Comparison of ENCODE assay signal across 26 cellular contexts in the genomic region with DNA sequence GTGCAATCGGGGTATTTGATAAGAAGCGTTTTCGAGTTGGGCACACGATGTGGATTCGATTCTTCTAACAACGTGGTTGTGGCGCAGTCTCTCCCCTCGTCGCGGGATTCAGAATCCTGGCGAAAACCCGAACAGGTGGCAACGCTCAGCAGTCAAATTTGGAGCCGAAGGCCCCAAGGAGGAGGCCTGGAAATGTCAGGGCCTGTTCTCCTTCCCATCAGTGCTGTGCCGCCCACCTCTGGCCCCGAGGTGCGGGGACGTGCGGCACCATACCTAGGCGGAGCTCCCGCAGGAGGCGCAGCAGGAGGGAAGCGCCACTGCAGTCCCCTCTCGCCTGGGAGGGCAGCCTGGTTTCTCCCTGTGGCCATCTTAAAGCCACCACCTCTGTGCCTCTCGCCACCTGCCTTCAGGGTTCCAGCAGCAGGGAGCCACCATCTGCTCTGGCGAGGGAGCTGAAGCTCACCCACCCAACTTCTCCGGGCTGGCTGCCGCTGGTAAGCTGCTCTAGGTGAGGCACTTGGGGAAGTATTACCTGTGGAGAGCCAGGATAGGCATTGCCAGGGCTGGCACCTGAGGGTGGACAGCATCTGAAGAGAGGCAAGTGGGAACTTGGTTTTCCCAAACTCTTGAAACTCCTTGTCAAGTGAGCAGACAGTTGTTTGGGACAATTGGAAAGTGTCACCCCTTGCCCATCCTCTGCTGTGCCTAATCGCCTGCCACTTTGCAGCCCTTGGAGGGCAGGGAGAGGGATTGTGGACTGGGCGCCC. TPM values are rescaled to one million over a fixed set of nuclear protein-coding genes. Genes with fewer than 3 reads are reported as not detected.
DNase-seq lines count a peak whose midpoint lies in the region; FAIRE-seq and TF ChIP-seq lines count a peak whose summit lies in the region.
"Had no signal": no experiment of that assay in that cellular context is flagged by ENCODE, and none has a peak within 500 bp of the region (broad histone marks: within the 10 kb centered on the region; RNA-seq: fewer than 3 reads in every experiment).

No MANE protein-coding gene starts in this region.

- no peaks in the 10 kb centered on the region; a peak in 1 of 4 replicates for H3K9me3 ChIP-seq in H1 (ENCODE audit: insufficient read depth in 2 of 2, low read depth in 1 of 2, low read length in 1 of 2)
- H3K9me3 ChIP-seq: gastrocnemius medialis had no signal

- no peak overlapping the region for H4K91ac ChIP-seq in H1 (replicated peaks; ENCODE audit: insufficient read length, low read length)

- H3K79me1 ChIP-seq in H1 (ENCODE audit: low read depth, low read length) (no peaks in the 10 kb centered on the region; the same call in 1 of the 2 replicates), mesendoderm (ENCODE audit: low read length) (peaks cover 15% of the 10 kb centered on the region)

- peaks cover 0 to 3% (median 3%) of the 10 kb centered on the region in 3 donors for H3K9me3 Mint-ChIP-seq in IgD-negative memory B cell
- H3K9me3 Mint-ChIP-seq: activated CD4-positive, alpha-beta memory T cell treated with anti-CD3 and anti-CD28 coated beads, Interleukin-2, amount 10 ng/mL, durations not matched to agents 7 days and 5 days; activated naive CD8-positive, alpha-beta T cell treated with anti-CD3 and anti-CD28 coated beads, Interleukin-2, amount 50 U/mL, for 24 hours; dendritic cell treated with granulocyte-macrophage colony-stimulating factor and Interleukin-4, amounts not matched to agents 40 ng/mL and 50 ng/mL, for 4 days; type B pancreatic cell had no signal

- H4K5ac ChIP-seq in H1 (ENCODE audit: insufficient read length, low read depth, low read length): no peak overlapping the region
- H4K5ac ChIP-seq in mesendoderm (ENCODE audit: low read length): no peak overlapping the region

- H3K14ac ChIP-seq in H1 (ENCODE audit: insufficient read length): no peak overlapping the region

- H2BK15ac ChIP-seq in H1 (ENCODE audit: low read length) (peak overlapping the region; percentile 63; the same call in 1 of the 2 replicates), mesendoderm (replicated peaks; ENCODE audit: low read depth) (no peak overlapping the region)

- H3K18ac ChIP-seq in H1 (ENCODE audit: extremely low read depth, low read length) (peak overlapping the region; percentile 13; the same call in 1 of the 2 replicates), mesendoderm (ENCODE audit: low read length) (no peak overlapping the region)

- WGBS in H1 (ENCODE audit: extremely low coverage in 1 of 2, insufficient coverage in 1 of 2, insufficient read length in 1 of 2, insufficient replicate concordance in 2 of 2, low coverage in 1 of 2, low lambda C conversion rate in 2 of 2, missing lambda C conversion rate in 1 of 2), 2 experiments: 6% methylated on average over 29 of the region's 30 CpGs; no CpG with 5 or more reads in 1 of the 2 experiments
- no CpG with 5 or more reads among the region's 30 CpGs for WGBS in mesendoderm (ENCODE audit: extremely low coverage, insufficient coverage, low lambda C conversion rate)

- TF ChIP-seq CTCF in GM12864 (IDR thresholded peaks at IDR 0.05; ENCODE audit: low read depth, low read length, missing control alignments) (peak; percentile 13), H1 (IDR thresholded peaks at IDR 0.05; ENCODE audit: control extremely low read depth in 1 of 3, insufficient read depth in 1 of 3, low read depth in 1 of 3, low read length in 3 of 3) (no peak)

- H3K23ac ChIP-seq in H1 (ENCODE audit: insufficient read length) (no peak overlapping the region), mesendoderm (ENCODE audit: low read length) (no peak overlapping the region)

- H3K56ac ChIP-seq in H1 (replicated peaks; ENCODE audit: insufficient read length, low read depth, low read length): no peak overlapping the region
- peak overlapping the region; percentile 45 for H3K56ac ChIP-seq in mesendoderm (ENCODE audit: low read length)

- H3K4ac ChIP-seq in H1 (replicated peaks; ENCODE audit: insufficient read length, low read depth, low read length) (peak overlapping the region; percentile 17), mesendoderm (ENCODE audit: low read depth, low read length) (no peak overlapping the region)

- H3K27ac Mint-ChIP-seq in IgD-negative memory B cell: peak overlapping the region; percentile 71 to 79 (median 75)
- H3K27ac Mint-ChIP-seq: activated CD4-positive, alpha-beta memory T cell treated with anti-CD3 and anti-CD28 coated beads, Interleukin-2, amount 10 ng/mL, durations not matched to agents 7 days and 5 days; activated naive CD8-positive, alpha-beta T cell treated with anti-CD3 and anti-CD28 coated beads, Interleukin-2, amount 50 U/mL, for 24 hours; dendritic cell treated with granulocyte-macrophage colony-stimulating factor and Interleukin-4, amounts not matched to agents 40 ng/mL and 50 ng/mL, for 4 days; naive thymus-derived CD8-positive, alpha-beta T cell had no signal

- H4K20me1 ChIP-seq in H1 (replicated peaks in 1 of 2; ENCODE audit: control insufficient read depth in 1 of 2, insufficient read depth in 2 of 2, low read length in 2 of 2): peaks cover 11 to 17% of the 10 kb centered on the region in 2 experiments

- no peak overlapping the region for H2AFZ ChIP-seq in H1 (ENCODE audit: low read length)

- no peak overlapping the region for H3K27ac ChIP-seq in H1 (ENCODE audit: low read depth, low read length)
- no peak overlapping the region for H3K27ac ChIP-seq in mesendoderm (ENCODE audit: low read depth, low read length)
- H3K27ac ChIP-seq: BLaER1 treated with 17β-estradiol and CSF1 and Interleukin-3, amounts not matched to agents 10 nM and 100 nM; gastrocnemius medialis had no signal

- peaks cover 0 to 13% (median 3%) of the 10 kb centered on the region in 4 experiments; a peak in 3 of 8 replicates for H3K36me3 ChIP-seq in H1 (ENCODE audit: control insufficient read depth in 2 of 4, insufficient read depth in 4 of 4, low read length in 3 of 4)
- H3K36me3 ChIP-seq in mesendoderm (ENCODE audit: control insufficient read depth, insufficient read depth, low read length): peaks cover 9% of the 10 kb centered on the region
- H3K36me3 ChIP-seq: gastrocnemius medialis had no signal

- no peak for TF ChIP-seq EP300 in H1 (IDR thresholded peaks at IDR 0.05; ENCODE audit: borderline replicate concordance in 1 of 2, low read depth in 2 of 2, low read length in 2 of 2)

- peaks cover 45% of the 10 kb centered on the region for H3K27me3 Mint-ChIP-seq in IgD-negative memory B cell

- peak overlapping the region in 1 of 4 donors; percentile 84 for H3K4me3 Mint-ChIP-seq in IgD-negative memory B cell
- H3K4me3 Mint-ChIP-seq: activated CD4-positive, alpha-beta memory T cell treated with anti-CD3 and anti-CD28 coated beads, Interleukin-2, amount 10 ng/mL, durations not matched to agents 7 days and 5 days; activated naive CD8-positive, alpha-beta T cell treated with anti-CD3 and anti-CD28 coated beads, Interleukin-2, amount 50 U/mL, for 24 hours; dendritic cell treated with granulocyte-macrophage colony-stimulating factor and Interleukin-4, amounts not matched to agents 40 ng/mL and 50 ng/mL, for 4 days; T-cell; type B pancreatic cell had no signal

- 0 out of 2 replicates have a peak overlapping the region, but pooled peaks have one; percentile 73 for H2BK20ac ChIP-seq in H1 (ENCODE audit: low read length)

- H3K79me2 ChIP-seq in H1 (ENCODE audit: control insufficient read depth in 1 of 2, insufficient read depth in 2 of 2, low read length in 2 of 2): peaks cover 0 to 20% of the 10 kb centered on the region in 2 experiments; a peak in 2 of 4 replicates
- peaks cover 22% of the 10 kb centered on the region for H3K79me2 ChIP-seq in mesendoderm (ENCODE audit: control insufficient read depth, insufficient read depth, low read length)

- peaks cover 10 to 30% (median 29%) of the 10 kb centered on the region in 3 donors for H3K4me1 Mint-ChIP-seq in IgD-negative memory B cell

- FAIRE-seq in H1 (lab: Jason Lieb, UNC): no peak
- FAIRE-seq: keratinocyte, TTC549 had no signal

- no peaks in the 10 kb centered on the region for H3K36me3 Mint-ChIP-seq in IgD-negative memory B cell

- H3K27me3 ChIP-seq in H1 (replicated peaks in 1 of 4; ENCODE audit: control insufficient read depth in 3 of 4, extremely low read depth in 1 of 4, insufficient read depth in 3 of 4, low read length in 3 of 4): peaks cover 64 to 76% (median 70%) of the 10 kb centered on the region in 4 experiments
- peaks cover 13% of the 10 kb centered on the region for H3K27me3 ChIP-seq in mesendoderm (ENCODE audit: insufficient read depth, low read length, poor library complexity)

- H2AK5ac ChIP-seq in H1 (ENCODE audit: low read depth, low read length) (peak overlapping the region; percentile 87; the same call in 1 of the 2 replicates), mesendoderm (ENCODE audit: low read length) (peak overlapping the region; percentile 3)

- CTCF ChIA-PET in H1 (lab: Charles Lee; ENCODE audit: partially characterized antibody): interaction anchor here (1.0 to 1.5 kb wide), 2 partner anchors 15 to 101 kb away, joined by 3 to 6 read pairs; no protein-coding TSS in a partner anchor

- no peak for TF ChIP-seq POLR2A in H1 (IDR thresholded peaks at IDR 0.05; ENCODE audit: control extremely low read depth in 1 of 2, low read depth in 2 of 2, low read length in 2 of 2)

- peaks cover 8 to 35% (median 29%) of the 10 kb centered on the region in 4 experiments for H3K4me1 ChIP-seq in H1 (replicated peaks in 1 of 4; ENCODE audit: control insufficient read depth in 3 of 4, insufficient read depth in 4 of 4, low read length in 3 of 4)
- H3K4me1 ChIP-seq in mesendoderm (ENCODE audit: control insufficient read depth, low read depth, low read length): peaks cover 8% of the 10 kb centered on the region

- POLR2A ChIA-PET in H1 (lab: Charles Lee; ENCODE audit: partially characterized antibody): interaction anchor here (0.9 to 5.9 kb wide), 4 partner anchors 8 to 17 kb away, joined by 3 to 45 read pairs (median 4); a partner anchor contains a TSS

- H2BK120ac ChIP-seq in H1 (replicated peaks; ENCODE audit: low read depth, low read length) (no peak overlapping the region), mesendoderm (ENCODE audit: low read depth, low read length) (no peak overlapping the region)

- H3K4me3 ChIP-seq in GM12864 (ENCODE audit: low read depth, low read length) (no peak overlapping the region), H1 (ENCODE audit: extremely low read depth in 1 of 4, insufficient read depth in 2 of 4, low read depth in 3 of 4, low read length in 4 of 4) (peak overlapping the region in 3 of 4 experiments; percentile 6 to 43 (median 15); a peak in 5 of 8 replicates), mesendoderm (ENCODE audit: low read length) (no peak overlapping the region)
- H3K4me3 ChIP-seq: BLaER1 treated with 17β-estradiol and CSF1 and Interleukin-3, amounts not matched to agents 10 nM and 100 nM; gastrocnemius medialis had no signal

- H2BK5ac ChIP-seq in H1 (ENCODE audit: low read depth, low read length) (no peak overlapping the region; the same call in 1 of the 2 replicates), mesendoderm (ENCODE audit: low read length) (no peak overlapping the region)

- H2BK12ac ChIP-seq in H1 (ENCODE audit: low read depth, low read length): peak overlapping the region; percentile 71; the same call in 1 of the 2 replicates

- H4K8ac ChIP-seq in H1 (ENCODE audit: extremely low read depth, insufficient read depth, low read length) (no peak overlapping the region; the same call in 1 of the 2 replicates), mesendoderm (ENCODE audit: low read depth, low read length) (no peak overlapping the region)

- no peak for DNase-seq in GM12864 (ENCODE audit: low read depth)
- DNase-seq in H1 (ENCODE audit: low read depth in 1 of 2, low spot score in 2 of 2): no peak
- DNase-seq in mesendoderm: peak; percentile 74
- DNase-seq in activated CD4-positive, alpha-beta T cell treated with anti-CD3 and anti-CD28 coated beads for 4 hours: no peak
- no peak for DNase-seq in activated naive CD4-positive, alpha-beta T cell treated with Interleukin-2 at 50 U/mL for 16 hours
- no peak for DNase-seq in T-helper 9 cell
- DNase-seq: activated CD4-positive, alpha-beta memory T cell treated with anti-CD3 and anti-CD28 coated beads, Interleukin-2, amount 10 ng/mL, durations not matched to agents 7 days and 5 days; activated CD4-positive, CD25-positive, alpha-beta regulatory T cell treated with anti-CD3 and anti-CD28 coated beads, Interleukin-2, amount 50 U/mL, for 72 hours; activated gamma-delta T cell treated with Interleukin-2 at 50 U/mL for 16 hours; activated naive CD8-positive, alpha-beta T cell treated with anti-CD3 and anti-CD28 coated beads, Interleukin-2, amount 50 U/mL, for 24 hours; COR-L47; gastrocnemius medialis; GF-D8; hypothalamus; naive thymus-derived CD8-positive, alpha-beta T cell; NCI-H1930; T-cell had no signal

- TF ChIP-seq RAD21 in H1 (IDR thresholded peaks at IDR 0.05 in 1 of 2, conservative IDR thresholded peaks at IDR 0.05 in 1 of 2; ENCODE audit: low read depth in 2 of 2, low read length in 2 of 2): peak in 1 of 2 experiments; percentile 2; a peak in 1 of 4 replicates

- H3K9ac ChIP-seq in H1 (replicated peaks in 1 of 4; ENCODE audit: extremely low read depth in 1 of 4, low read depth in 3 of 4, low read length in 3 of 4) (no peak overlapping the region), mesendoderm (ENCODE audit: low read length) (no peak overlapping the region)
- H3K9ac ChIP-seq: BLaER1 treated with 17β-estradiol and CSF1 and Interleukin-3, amounts not matched to agents 10 nM and 100 nM had no signal

- peak overlapping the region; percentile 58 to 81 for H3K4me2 ChIP-seq in H1 (ENCODE audit: insufficient read depth in 1 of 2, low read depth in 2 of 2, low read length in 2 of 2)
- no peak overlapping the region for H3K4me2 ChIP-seq in mesendoderm (ENCODE audit: low read length)
- H3K4me2 ChIP-seq: BLaER1 treated with 17β-estradiol and CSF1 and Interleukin-3, amounts not matched to agents 10 nM and 100 nM had no signal

- H3K23me2 ChIP-seq in H1 (ENCODE audit: low read depth, low read length): peaks cover 16% of the 10 kb centered on the region

RNA-seq across cellular contexts. Expression of a gene that starts 2.6 kb away (rescaled TPM):
- polyA plus RNA-seq in IgD-negative memory B cell (98.0 TPM), H1 (2011; rRNA removed) (20.1 and 23.7 TPM in 2 replicates)
- total RNA-seq in H1 (2021; fragmentation: NEBNext Ultra II Directional; extraction: Animal tissue kit (Norgen Biotek cat#: 25700)): 62.8 and 67.7 TPM in 2 replicates
- polyA plus RNA-seq in H1 (2011; cell fraction: cytosol; rRNA removed): 26.3 TPM
- polyA plus RNA-seq in H1 (2011; cell fraction: nucleus; rRNA removed): 29.8 TPM
- 66.6 to 96.2 TPM (median 77.0 TPM) in 4 replicates for polyA plus RNA-seq in H1 (2012, experiment 1 of 2)
- 23.2 TPM for polyA plus RNA-seq in H1 (2012, experiment 2 of 2)
- 74.6 TPM for polyA plus RNA-seq in H1 (2013, experiment 1 of 2)
- 70.3 TPM for polyA plus RNA-seq in H1 (2013, experiment 2 of 2)
- 24.8 and 31.2 TPM in 2 replicates for polyA minus RNA-seq in H1 (2011; rRNA and poly(A)+ RNA removed)
- 21.7 TPM for polyA minus RNA-seq in H1 (2011; cell fraction: cytosol; rRNA and poly(A)+ RNA removed)
- polyA minus RNA-seq in H1 (2011; cell fraction: nucleus; rRNA and poly(A)+ RNA removed): 26.4 TPM
- polyA plus RNA-seq in mesendoderm (2013, experiment 1 of 2): 118 TPM
- 114 TPM for polyA plus RNA-seq in mesendoderm (2013, experiment 2 of 2)

RNA-seq across cellular contexts. Expression of a gene that starts 8.9 kb away (rescaled TPM):
- not detected for polyA plus RNA-seq in IgD-negative memory B cell
- 0.93 and 1.5 TPM in 2 replicates for total RNA-seq in H1 (2021; fragmentation: NEBNext Ultra II Directional; extraction: Animal tissue kit (Norgen Biotek cat#: 25700))
- 0.26 and 0.33 TPM in 2 replicates for polyA plus RNA-seq in H1 (2011; rRNA removed)
- 0.21 TPM for polyA plus RNA-seq in H1 (2011; cell fraction: cytosol; rRNA removed)
- polyA plus RNA-seq in H1 (2011; cell fraction: nucleus; rRNA removed): 0.67 TPM
- polyA plus RNA-seq in H1 (2012, experiment 1 of 2): 0.57 to 1.4 TPM (median 0.94 TPM) in 4 replicates
- polyA plus RNA-seq in H1 (2012, experiment 2 of 2): 0.81 TPM
- 0.53 TPM for polyA plus RNA-seq in H1 (2013, experiment 1 of 2)
- polyA plus RNA-seq in H1 (2013, experiment 2 of 2): 0.39 TPM
- 0.35 TPM in 1 of 2 replicates, not detected in the other for polyA minus RNA-seq in H1 (2011; rRNA and poly(A)+ RNA removed)
- polyA minus RNA-seq in H1 (2011; cell fraction: cytosol; rRNA and poly(A)+ RNA removed): not detected
- 0.70 TPM for polyA minus RNA-seq in H1 (2011; cell fraction: nucleus; rRNA and poly(A)+ RNA removed)
- polyA plus RNA-seq in mesendoderm (2013, experiment 1 of 2): 20.5 TPM
- polyA plus RNA-seq in mesendoderm (2013, experiment 2 of 2): 18.4 TPM
- total RNA-seq: gastrocnemius medialis; LHCN-M2; liver; naive thymus-derived CD8-positive, alpha-beta T cell; osteocyte; T-cell had no signal
- polyA plus RNA-seq: liver; naive thymus-derived CD8-positive, alpha-beta T cell had no signal

Comparison
In these comparisons a context has a peak if more than half of its experiments do, and no peak if none do; other contexts are left out.
1. H3K4me3 ChIP-seq: peak in H1 (3 of 4); none in GM12864 (single experiment) and mesendoderm (single experiment).